ENCODE assay signal across 1 cellular context in the genomic region with DNA sequence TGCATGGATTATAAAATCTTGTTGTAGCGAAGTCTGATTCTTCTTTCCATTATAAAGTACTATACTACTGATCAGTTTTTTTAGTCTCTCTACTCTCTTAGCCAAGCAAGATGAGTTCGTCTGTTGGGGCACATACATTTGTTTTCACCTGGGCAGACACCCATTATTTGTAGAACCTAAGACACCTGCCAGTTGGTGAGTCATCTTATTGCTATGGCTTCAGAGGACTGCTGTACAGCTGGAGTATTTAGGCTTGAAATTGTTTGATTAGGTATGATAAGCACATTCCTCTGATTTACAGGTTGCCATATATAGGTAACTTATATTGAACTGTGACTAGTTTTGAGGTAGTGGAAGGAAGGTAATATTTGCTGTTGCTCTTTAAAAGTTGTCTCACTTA.
TF ChIP-seq lines count a peak whose summit lies in the region.

No MANE protein-coding gene starts in this region.

TF ChIP-seq in GM12878, 131 proteins besides CTCF, POLR2A, EP300 and RAD21:
- no peak for TF ChIP-seq TCF7 (IDR thresholded peaks at IDR 0.05; ENCODE audit: borderline replicate concordance)
- no peak for TF ChIP-seq RAD51 (IDR thresholded peaks at IDR 0.05)
- TF ChIP-seq PML (IDR thresholded peaks at IDR 0.05; ENCODE audit: low read length): no peak
- no peak for TF ChIP-seq SIN3A (IDR thresholded peaks at IDR 0.05; ENCODE audit: low read depth, low read length)
- TF ChIP-seq, protein P1, sequence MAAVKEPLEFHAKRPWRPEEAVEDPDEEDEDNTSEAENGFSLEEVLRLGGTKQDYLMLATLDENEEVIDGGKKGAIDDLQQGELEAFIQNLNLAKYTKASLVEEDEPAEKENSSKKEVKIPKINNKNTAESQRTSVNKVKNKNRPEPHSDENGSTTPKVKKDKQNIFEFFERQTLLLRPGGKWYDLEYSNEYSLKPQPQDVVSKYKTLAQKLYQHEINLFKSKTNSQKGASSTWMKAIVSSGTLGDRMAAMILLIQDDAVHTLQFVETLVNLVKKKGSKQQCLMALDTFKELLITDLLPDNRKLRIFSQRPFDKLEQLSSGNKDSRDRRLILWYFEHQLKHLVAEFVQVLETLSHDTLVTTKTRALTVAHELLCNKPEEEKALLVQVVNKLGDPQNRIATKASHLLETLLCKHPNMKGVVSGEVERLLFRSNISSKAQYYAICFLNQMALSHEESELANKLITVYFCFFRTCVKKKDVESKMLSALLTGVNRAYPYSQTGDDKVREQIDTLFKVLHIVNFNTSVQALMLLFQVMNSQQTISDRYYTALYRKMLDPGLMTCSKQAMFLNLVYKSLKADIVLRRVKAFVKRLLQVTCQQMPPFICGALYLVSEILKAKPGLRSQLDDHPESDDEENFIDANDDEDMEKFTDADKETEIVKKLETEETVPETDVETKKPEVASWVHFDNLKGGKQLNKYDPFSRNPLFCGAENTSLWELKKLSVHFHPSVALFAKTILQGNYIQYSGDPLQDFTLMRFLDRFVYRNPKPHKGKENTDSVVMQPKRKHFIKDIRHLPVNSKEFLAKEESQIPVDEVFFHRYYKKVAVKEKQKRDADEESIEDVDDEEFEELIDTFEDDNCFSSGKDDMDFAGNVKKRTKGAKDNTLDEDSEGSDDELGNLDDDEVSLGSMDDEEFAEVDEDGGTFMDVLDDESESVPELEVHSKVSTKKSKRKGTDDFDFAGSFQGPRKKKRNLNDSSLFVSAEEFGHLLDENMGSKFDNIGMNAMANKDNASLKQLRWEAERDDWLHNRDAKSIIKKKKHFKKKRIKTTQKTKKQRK (IDR thresholded peaks at IDR 0.05; ENCODE audit: low read depth, low read length): no peak
- TF ChIP-seq HDAC2 (IDR thresholded peaks at IDR 0.05): no peak
- no peak for TF ChIP-seq POLR2AphosphoS2 (IDR thresholded peaks at IDR 0.05; ENCODE audit: low read depth, low read length)
- TF ChIP-seq, protein P2, sequence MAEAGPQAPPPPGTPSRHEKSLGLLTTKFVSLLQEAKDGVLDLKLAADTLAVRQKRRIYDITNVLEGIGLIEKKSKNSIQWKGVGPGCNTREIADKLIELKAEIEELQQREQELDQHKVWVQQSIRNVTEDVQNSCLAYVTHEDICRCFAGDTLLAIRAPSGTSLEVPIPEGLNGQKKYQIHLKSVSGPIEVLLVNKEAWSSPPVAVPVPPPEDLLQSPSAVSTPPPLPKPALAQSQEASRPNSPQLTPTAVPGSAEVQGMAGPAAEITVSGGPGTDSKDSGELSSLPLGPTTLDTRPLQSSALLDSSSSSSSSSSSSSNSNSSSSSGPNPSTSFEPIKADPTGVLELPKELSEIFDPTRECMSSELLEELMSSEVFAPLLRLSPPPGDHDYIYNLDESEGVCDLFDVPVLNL (IDR thresholded peaks at IDR 0.05; ENCODE audit: low read depth, low read length): no peak
- no peak for TF ChIP-seq MEF2A (IDR thresholded peaks at IDR 0.05; ENCODE audit: insufficient read depth, low read depth, low read length)
- TF ChIP-seq, protein P3, sequence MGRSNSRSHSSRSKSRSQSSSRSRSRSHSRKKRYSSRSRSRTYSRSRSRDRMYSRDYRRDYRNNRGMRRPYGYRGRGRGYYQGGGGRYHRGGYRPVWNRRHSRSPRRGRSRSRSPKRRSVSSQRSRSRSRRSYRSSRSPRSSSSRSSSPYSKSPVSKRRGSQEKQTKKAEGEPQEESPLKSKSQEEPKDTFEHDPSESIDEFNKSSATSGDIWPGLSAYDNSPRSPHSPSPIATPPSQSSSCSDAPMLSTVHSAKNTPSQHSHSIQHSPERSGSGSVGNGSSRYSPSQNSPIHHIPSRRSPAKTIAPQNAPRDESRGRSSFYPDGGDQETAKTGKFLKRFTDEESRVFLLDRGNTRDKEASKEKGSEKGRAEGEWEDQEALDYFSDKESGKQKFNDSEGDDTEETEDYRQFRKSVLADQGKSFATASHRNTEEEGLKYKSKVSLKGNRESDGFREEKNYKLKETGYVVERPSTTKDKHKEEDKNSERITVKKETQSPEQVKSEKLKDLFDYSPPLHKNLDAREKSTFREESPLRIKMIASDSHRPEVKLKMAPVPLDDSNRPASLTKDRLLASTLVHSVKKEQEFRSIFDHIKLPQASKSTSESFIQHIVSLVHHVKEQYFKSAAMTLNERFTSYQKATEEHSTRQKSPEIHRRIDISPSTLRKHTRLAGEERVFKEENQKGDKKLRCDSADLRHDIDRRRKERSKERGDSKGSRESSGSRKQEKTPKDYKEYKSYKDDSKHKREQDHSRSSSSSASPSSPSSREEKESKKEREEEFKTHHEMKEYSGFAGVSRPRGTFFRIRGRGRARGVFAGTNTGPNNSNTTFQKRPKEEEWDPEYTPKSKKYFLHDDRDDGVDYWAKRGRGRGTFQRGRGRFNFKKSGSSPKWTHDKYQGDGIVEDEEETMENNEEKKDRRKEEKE (IDR thresholded peaks at IDR 0.05): no peak
- no peak for TF ChIP-seq CEBPB (IDR thresholded peaks at IDR 0.05; ENCODE audit: borderline replicate concordance in 1 of 2, low read depth in 2 of 2, low read length in 2 of 2)
